ENCODE assay signal across 8 cellular contexts in the genomic region with DNA sequence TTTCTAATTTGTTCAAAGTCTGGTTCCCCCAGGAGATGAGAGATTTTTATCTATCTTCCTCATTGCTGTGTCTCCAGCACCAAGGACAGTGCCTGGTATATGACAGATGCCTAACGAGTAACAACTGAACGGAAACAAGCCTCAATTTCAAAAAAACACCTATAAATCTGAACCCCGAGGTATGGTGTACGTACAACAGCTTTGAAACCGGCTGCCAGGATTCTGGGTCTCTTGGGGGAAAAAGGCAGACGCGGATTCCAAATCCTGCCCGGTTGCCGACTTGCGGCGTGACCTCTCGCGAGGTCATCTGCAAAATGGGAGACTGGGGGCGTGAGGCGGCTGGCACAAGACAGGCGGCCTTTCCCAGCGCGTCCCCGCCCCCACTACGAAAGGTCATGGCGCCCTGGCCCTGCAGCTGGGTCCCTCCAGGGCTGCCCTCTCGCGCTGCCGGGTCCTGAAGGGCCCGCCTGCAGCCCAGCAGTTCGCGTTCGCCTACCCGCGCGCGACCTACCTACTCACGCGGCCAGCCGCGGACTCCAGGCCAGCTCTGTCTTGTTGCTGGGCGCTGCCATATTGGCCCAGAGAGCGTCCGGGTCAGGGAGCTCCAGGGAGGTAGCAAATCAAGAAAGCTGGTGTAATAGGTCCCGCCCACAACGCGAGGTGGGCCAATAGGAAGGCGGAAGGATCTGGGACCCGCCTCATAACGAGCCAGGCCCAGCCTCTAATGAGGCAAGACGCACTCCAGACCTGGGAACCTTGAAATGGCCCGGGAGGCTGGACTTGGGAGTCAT.
DNase-seq lines count a peak whose midpoint lies in the region; ATAC-seq and TF ChIP-seq lines count a peak whose summit lies in the region.

A gene with protein sequence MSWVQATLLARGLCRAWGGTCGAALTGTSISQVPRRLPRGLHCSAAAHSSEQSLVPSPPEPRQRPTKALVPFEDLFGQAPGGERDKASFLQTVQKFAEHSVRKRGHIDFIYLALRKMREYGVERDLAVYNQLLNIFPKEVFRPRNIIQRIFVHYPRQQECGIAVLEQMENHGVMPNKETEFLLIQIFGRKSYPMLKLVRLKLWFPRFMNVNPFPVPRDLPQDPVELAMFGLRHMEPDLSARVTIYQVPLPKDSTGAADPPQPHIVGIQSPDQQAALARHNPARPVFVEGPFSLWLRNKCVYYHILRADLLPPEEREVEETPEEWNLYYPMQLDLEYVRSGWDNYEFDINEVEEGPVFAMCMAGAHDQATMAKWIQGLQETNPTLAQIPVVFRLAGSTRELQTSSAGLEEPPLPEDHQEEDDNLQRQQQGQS (minus strand): TSS at position 584 of the 791 bp plus-strand sequence. CDS start 9,964 bp downstream, outside the sequence.

- H3K27me3 ChIP-seq in HAP-1 (ENCODE audit: low read depth) (no peaks in the 10 kb centered on the region), MM.1S (replicated peaks; ENCODE audit: insufficient read depth, low read length) (no peaks in the 10 kb centered on the region)

- peak within 1 kb of the TSS; percentile 75 for H3K9ac ChIP-seq in MM.1S (ENCODE audit: low read length)

- in situ Hi-C loops in HAP-1 (cut with MboI; ENCODE audit: low sequenced_read_pairs): no loop called here

- H3K27ac Mint-ChIP-seq in nephron progenitor cell: peak within 1 kb of the TSS; percentile 87
- peak within 1 kb of the TSS; percentile 89 to 98 for H3K27ac Mint-ChIP-seq in stimulated activated naive CD8-positive, alpha-beta T cell treated with anti-CD3 and anti-CD28 coated beads, Interleukin-15, amount 100 ng/mL, for 72 hours

- peaks cover 6% of the 10 kb centered on the region for H3K4me1 ChIP-seq in HAP-1
- no peaks in the 10 kb centered on the region for H3K4me1 ChIP-seq in MM.1S (ENCODE audit: low read length)

- peak within 1 kb of the TSS; percentile 75 for H3K4me2 ChIP-seq in MM.1S (ENCODE audit: low read depth, low read length)

- DNase-seq in ELR (ENCODE audit: low read depth) (peak; percentile 100), HAP-1 (ENCODE audit: low spot score in 2 of 2) (peak; percentile 98), MM.1S (peak; percentile 96), SIG-M5 (lab: John Stamatoyannopoulos, UW) (peak; percentile 64), activated gamma-delta T cell (lab: John Stamatoyannopoulos, UW) (peak; percentile 49), fibroblast of the conjunctiva (ENCODE audit: low read depth) (peak; percentile 97), nephron progenitor cell (peak; percentile 92)
- DNase-seq in stimulated activated naive CD8-positive, alpha-beta T cell treated with anti-CD3 and anti-CD28 coated beads, Interleukin-15, amount 100 ng/mL, for 72 hours: peak; percentile 93 to 96

- H3K4me3 Mint-ChIP-seq in nephron progenitor cell: peak within 1 kb of the TSS; percentile 97
- peak within 1 kb of the TSS; percentile 85 to 96 for H3K4me3 Mint-ChIP-seq in stimulated activated naive CD8-positive, alpha-beta T cell treated with anti-CD3 and anti-CD28 coated beads, Interleukin-15, amount 100 ng/mL, for 72 hours

- H3K27ac ChIP-seq in MM.1S (ENCODE audit: low read length): peak within 1 kb of the TSS; percentile 67; the same call in 1 of the 2 replicates

- peaks cover 13% of the 10 kb centered on the region for H3K27me3 Mint-ChIP-seq in nephron progenitor cell (ENCODE audit: low read depth, poor library complexity)
- H3K27me3 Mint-ChIP-seq in stimulated activated naive CD8-positive, alpha-beta T cell treated with anti-CD3 and anti-CD28 coated beads, Interleukin-15, amount 100 ng/mL, for 72 hours: no peaks in the 10 kb centered on the region

- ATAC-seq in stimulated activated naive CD8-positive, alpha-beta T cell treated with anti-CD3 and anti-CD28 coated beads, Interleukin-15, amount 100 ng/mL, for 72 hours: peak; percentile 98

- no peak for TF ChIP-seq CTCF in MM.1S (IDR thresholded peaks at IDR 0.05; ENCODE audit: low read length)
- TF ChIP-seq CTCF in nephron progenitor cell (IDR thresholded peaks at IDR 0.05): no peak

- H3K36me3 ChIP-seq in HAP-1 (replicated peaks) (no peaks in the 10 kb centered on the region), MM.1S (replicated peaks; ENCODE audit: insufficient read depth, low read length) (no peaks in the 10 kb centered on the region)

- peaks cover 4% of the 10 kb centered on the region for H3K36me3 Mint-ChIP-seq in nephron progenitor cell (ENCODE audit: low read depth)

- peaks cover 11% of the 10 kb centered on the region for H3K4me1 Mint-ChIP-seq in nephron progenitor cell
- H3K4me1 Mint-ChIP-seq in stimulated activated naive CD8-positive, alpha-beta T cell treated with anti-CD3 and anti-CD28 coated beads, Interleukin-15, amount 100 ng/mL, for 72 hours: peaks cover 31% of the 10 kb centered on the region

- H3K4me3 ChIP-seq in HAP-1 (peak within 1 kb of the TSS; percentile 98), MM.1S (ENCODE audit: low read length) (peak within 1 kb of the TSS; percentile 90)

- peaks cover 16% of the 10 kb centered on the region for H3K79me2 ChIP-seq in MM.1S (ENCODE audit: low read length)

- H3K9me3 ChIP-seq in HAP-1 (peaks cover 2% of the 10 kb centered on the region; the same call in 1 of the 2 replicates), MM.1S (replicated peaks; ENCODE audit: insufficient read depth, low read length) (no peaks in the 10 kb centered on the region)

- no peaks in the 10 kb centered on the region for H3K9me2 ChIP-seq in MM.1S (replicated peaks; ENCODE audit: insufficient read depth, low read length)

- no peaks in the 10 kb centered on the region for H3F3A ChIP-seq in MM.1S (ENCODE audit: insufficient read depth, low read length)

- no peaks in the 10 kb centered on the region for H4K20me1 ChIP-seq in MM.1S (ENCODE audit: insufficient read depth, low read length)

- peak within 1 kb of the TSS; percentile 62 for H2AFZ ChIP-seq in MM.1S (ENCODE audit: low read length)

- H3K9me3 Mint-ChIP-seq in nephron progenitor cell: no peaks in the 10 kb centered on the region
- H3K9me3 Mint-ChIP-seq in stimulated activated naive CD8-positive, alpha-beta T cell treated with anti-CD3 and anti-CD28 coated beads, Interleukin-15, amount 100 ng/mL, for 72 hours: no peaks in the 10 kb centered on the region

Comparison
In these comparisons a context has a peak if more than half of its experiments do, and no peak if none do; other contexts are left out.
1. Peak in every context shown above with its lines: DNase-seq, ATAC-seq, H3K4me3 ChIP-seq and H3K27ac ChIP-seq.
2. DNase-seq: peak in every context shown above with its lines; median percentile 100 in ELR; 98 in HAP-1; 97 in fibroblast of the conjunctiva; 96 in MM.1S; 94 in stimulated activated naive CD8-positive, alpha-beta T cell treated with anti-CD3 and anti-CD28 coated beads, Interleukin-15, amount 100 ng/mL, for 72 hours; 92 in nephron progenitor cell; 64 in SIG-M5; 49 in activated gamma-delta T cell.